Comparison of ENCODE assay signal across 8 cellular contexts in the genomic region with DNA sequence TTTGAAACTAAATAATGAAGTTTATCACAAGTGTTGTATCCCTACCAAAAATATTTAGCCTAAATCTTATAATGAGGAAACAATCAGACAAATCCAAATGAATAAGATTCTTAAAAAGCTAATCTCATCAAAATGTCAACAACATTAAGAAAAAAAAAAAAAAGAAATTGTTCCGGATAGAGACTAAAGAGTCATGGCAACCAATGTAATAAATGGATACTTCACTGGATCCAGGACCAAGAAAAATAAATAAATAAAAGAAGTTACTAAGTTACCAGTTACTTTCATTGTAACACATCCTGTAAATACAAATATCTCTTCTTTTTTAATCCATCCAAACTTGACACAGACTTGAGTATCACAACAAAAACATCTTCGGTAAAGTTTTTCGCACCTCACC. TPM values are rescaled to one million over a fixed set of nuclear protein-coding genes. Genes with fewer than 3 reads are reported as not detected.
A peak's percentile ranks its signal among the peaks of the same experiment; 100 is the strongest.
DNase-seq lines count a peak whose midpoint lies in the region; ATAC-seq and TF ChIP-seq lines count a peak whose summit lies in the region.

No MANE protein-coding gene starts in this region.

- H3K56ac ChIP-seq in IMR-90 (ENCODE audit: extremely low read depth, insufficient read depth, low read length): peak overlapping the region; percentile 95

- peaks cover 10 to 14% of the 10 kb centered on the region in 2 experiments for H3K79me1 ChIP-seq in IMR-90 (ENCODE audit: low read depth in 1 of 2, low read length in 2 of 2)

- ATAC-seq in IMR-90 (ENCODE audit: low read depth) (no peak), HG03354 (IDR thresholded peaks at IDR 0.05; ENCODE audit: poor library complexity, severe bottlenecking, unreplicated experiment) (no peak), HG03439 (IDR thresholded peaks at IDR 0.05; ENCODE audit: unreplicated experiment) (no peak), GM18502 (IDR thresholded peaks at IDR 0.05; ENCODE audit: poor library complexity, unreplicated experiment) (no peak)

- H3K36me3 ChIP-seq in IMR-90 (ENCODE audit: control insufficient read depth, insufficient read depth, low read length) (peaks cover 14% of the 10 kb centered on the region), mucosa of rectum (ENCODE audit: control insufficient read depth in 2 of 2, insufficient read depth in 2 of 2, low read length in 2 of 2) (peaks cover 21 to 26% of the 10 kb centered on the region in 2 donors)

- H3K4me1 ChIP-seq in IMR-90 (ENCODE audit: control insufficient read depth, insufficient read depth, low read length) (no peaks in the 10 kb centered on the region; the same call in 1 of the 2 replicates), mucosa of rectum (ENCODE audit: control insufficient read depth in 2 of 2, insufficient read depth in 2 of 2, low read length in 2 of 2) (peaks cover 0 to 10% of the 10 kb centered on the region in 2 donors)

- TF ChIP-seq POLR2A in IMR-90 (IDR thresholded peaks at IDR 0.05; ENCODE audit: low read depth, low read length): no peak

- no peaks in the 10 kb centered on the region for H3K9me1 ChIP-seq in IMR-90 (ENCODE audit: insufficient read depth, low read length)

- H2BK5ac ChIP-seq in IMR-90 (ENCODE audit: low read depth, low read length, poor library complexity, severe bottlenecking): peak overlapping the region; percentile 69

- peak overlapping the region; percentile 92; the same call in 1 of the 2 replicates for H4K91ac ChIP-seq in IMR-90 (ENCODE audit: insufficient read depth, low read depth, low read length)

- peak overlapping the region; percentile 62 to 99; a peak in 3 of 4 replicates for H4K8ac ChIP-seq in IMR-90 (ENCODE audit: low read depth in 2 of 2, low read length in 2 of 2)

- no peak overlapping the region for H2BK15ac ChIP-seq in IMR-90 (ENCODE audit: low read depth, low read length)

- WGBS in IMR-90 (ENCODE audit: extremely low coverage in 2 of 2, insufficient read length in 1 of 2), 2 experiments: no CpG with 5 or more reads among the region's 3 CpGs

- no TSS peak for BruUV-seq in IMR-90 (replicated peaks; lab: Mats Ljungman, UMichigan)

- peak overlapping the region; percentile 32; the same call in 1 of the 2 replicates for H2BK120ac ChIP-seq in IMR-90 (ENCODE audit: low read depth, low read length)

- POLR2A ChIA-PET in IMR-90 (lab: Charles Lee; ENCODE audit: unreplicated experiment): no interaction called here

- dilution Hi-C loops in IMR-90 (cut with HindIII; ENCODE audit: low sequenced_read_pairs, unreplicated experiment): no loop called here

- no peak overlapping the region for H3K18ac ChIP-seq in IMR-90 (ENCODE audit: low read depth, low read length)

- H3K4me2 ChIP-seq in IMR-90 (ENCODE audit: low read depth, low read length): peak overlapping the region; percentile 63

- in situ Hi-C loops in IMR-90 (cut with MboI; ENCODE audit: low sequenced_read_pairs): no loop called here

- peak overlapping the region; percentile 98; the same call in 1 of the 2 replicates for H3K23ac ChIP-seq in IMR-90 (ENCODE audit: low read depth, low read length)

- peak overlapping the region; percentile 95 for H3K9ac ChIP-seq in IMR-90 (ENCODE audit: low read depth, low read length)
- peak overlapping the region; percentile 79 to 93 for H3K9ac ChIP-seq in mucosa of rectum (ENCODE audit: low read depth in 1 of 2, low read length in 2 of 2)

- intact Hi-C loops in IMR-90 (cut with micrococcal nuclease): loop anchor here (1.0 kb wide), 1 partner anchor 109 kb away; no protein-coding TSS in a partner anchor

- H3K9me3 ChIP-seq in IMR-90 (ENCODE audit: control insufficient read depth, insufficient read depth, low read length) (no peaks in the 10 kb centered on the region), mucosa of rectum (ENCODE audit: control insufficient read depth in 2 of 2, low read length in 2 of 2) (no peaks in the 10 kb centered on the region)

- peak overlapping the region; percentile 75; the same call in 1 of the 2 replicates for H3K27ac ChIP-seq in IMR-90 (ENCODE audit: insufficient read depth, low read length)
- H3K27ac ChIP-seq in caudate nucleus (ENCODE audit: low read depth, low read length): peak overlapping the region; percentile 92
- peak overlapping the region; percentile 84 to 93 for H3K27ac ChIP-seq in mucosa of rectum (ENCODE audit: low read depth in 2 of 2, low read length in 2 of 2)

- H3K14ac ChIP-seq in IMR-90 (replicated peaks; ENCODE audit: low read depth, low read length): peak overlapping the region; percentile 96; the same call in 1 of the 2 replicates

- H3K27me3 ChIP-seq in IMR-90 (ENCODE audit: control insufficient read depth, insufficient read depth, low read length): no peaks in the 10 kb centered on the region
- H3K27me3 ChIP-seq in mucosa of rectum (ENCODE audit: control insufficient read depth in 2 of 2, insufficient read depth in 2 of 2, low read length in 2 of 2): no peaks in the 10 kb centered on the region

- H3K4me3 ChIP-seq in AG09309 (ENCODE audit: control insufficient read depth, low read depth, low read length) (peak overlapping the region; percentile 92), IMR-90 (ENCODE audit: insufficient read depth, low read depth, low read length) (peak overlapping the region; percentile 85), mucosa of rectum (ENCODE audit: low read length in 2 of 2) (peak overlapping the region; percentile 90 to 92)

- peak overlapping the region; percentile 97 for H2AFZ ChIP-seq in IMR-90 (replicated peaks; ENCODE audit: low read length, poor library complexity)

- H2BK20ac ChIP-seq in IMR-90 (ENCODE audit: low read depth, low read length): no peak overlapping the region

- CTCF ChIA-PET in IMR-90 (lab: Yijun Ruan, JAX): no interaction called here

- H2AK5ac ChIP-seq in IMR-90 (ENCODE audit: low read depth, low read length): peak overlapping the region; percentile 37; the same call in 1 of the 2 replicates

- no peaks in the 10 kb centered on the region for H4K20me1 ChIP-seq in IMR-90 (ENCODE audit: insufficient read depth, low read length)

- no peak for DNase-seq in AG09309 (ENCODE audit: low read depth)
- no peak for DNase-seq in IMR-90
- DNase-seq in caudate nucleus (lab: John Stamatoyannopoulos, UW): no peak
- no peak for DNase-seq in occipital lobe (lab: John Stamatoyannopoulos, UW)

- H3K4ac ChIP-seq in IMR-90 (ENCODE audit: low read depth, low read length): peak overlapping the region; percentile 95; the same call in 1 of the 2 replicates

- no peak overlapping the region for H2AK9ac ChIP-seq in IMR-90 (replicated peaks; ENCODE audit: low read depth, low read length, poor library complexity)

- no peak for TF ChIP-seq CTCF in AG09309 (IDR thresholded peaks at IDR 0.05; ENCODE audit: control insufficient read depth, insufficient read depth, low read depth, low read length, missing control alignments)
- no peak for TF ChIP-seq CTCF in IMR-90 (conservative IDR thresholded peaks at IDR 0.05; ENCODE audit: low read depth, low read length)

- TF ChIP-seq RAD21 in IMR-90 (IDR thresholded peaks at IDR 0.05; ENCODE audit: low read length): no peak

- no peak overlapping the region; the same call in 1 of the 2 replicates for H4K5ac ChIP-seq in IMR-90 (ENCODE audit: low read depth, low read length)

TF ChIP-seq in IMR-90, 13 proteins besides CTCF, POLR2A, EP300 and RAD21 (continues in another document):
- TF ChIP-seq, protein P1, sequence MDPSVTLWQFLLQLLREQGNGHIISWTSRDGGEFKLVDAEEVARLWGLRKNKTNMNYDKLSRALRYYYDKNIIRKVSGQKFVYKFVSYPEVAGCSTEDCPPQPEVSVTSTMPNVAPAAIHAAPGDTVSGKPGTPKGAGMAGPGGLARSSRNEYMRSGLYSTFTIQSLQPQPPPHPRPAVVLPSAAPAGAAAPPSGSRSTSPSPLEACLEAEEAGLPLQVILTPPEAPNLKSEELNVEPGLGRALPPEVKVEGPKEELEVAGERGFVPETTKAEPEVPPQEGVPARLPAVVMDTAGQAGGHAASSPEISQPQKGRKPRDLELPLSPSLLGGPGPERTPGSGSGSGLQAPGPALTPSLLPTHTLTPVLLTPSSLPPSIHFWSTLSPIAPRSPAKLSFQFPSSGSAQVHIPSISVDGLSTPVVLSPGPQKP (IDR thresholded peaks at IDR 0.05; ENCODE audit: borderline replicate concordance, low read depth, low read length): no peak
- TF ChIP-seq, protein P2, sequence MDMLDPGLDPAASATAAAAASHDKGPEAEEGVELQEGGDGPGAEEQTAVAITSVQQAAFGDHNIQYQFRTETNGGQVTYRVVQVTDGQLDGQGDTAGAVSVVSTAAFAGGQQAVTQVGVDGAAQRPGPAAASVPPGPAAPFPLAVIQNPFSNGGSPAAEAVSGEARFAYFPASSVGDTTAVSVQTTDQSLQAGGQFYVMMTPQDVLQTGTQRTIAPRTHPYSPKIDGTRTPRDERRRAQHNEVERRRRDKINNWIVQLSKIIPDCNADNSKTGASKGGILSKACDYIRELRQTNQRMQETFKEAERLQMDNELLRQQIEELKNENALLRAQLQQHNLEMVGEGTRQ (IDR thresholded peaks at IDR 0.05; ENCODE audit: low read depth, low read length): no peak
- TF ChIP-seq MAFK (IDR thresholded peaks at IDR 0.05; ENCODE audit: low read depth, low read length) (no peak), NFE2L2 (IDR thresholded peaks at IDR 0.05; ENCODE audit: low read depth, low read length) (no peak), MAZ (IDR thresholded peaks at IDR 0.05; ENCODE audit: borderline replicate concordance, low read depth, low read length) (no peak), BHLHE40 (IDR thresholded peaks at IDR 0.05; ENCODE audit: low read depth, low read length) (no peak), CEBPB (IDR thresholded peaks at IDR 0.05; ENCODE audit: low read depth, low read length) (no peak), MXI1 (IDR thresholded peaks at IDR 0.05; ENCODE audit: borderline replicate concordance, low read depth, low read length) (no peak)

RNA-seq across cellular contexts. Expression of a gene that starts 0.6 kb away (rescaled TPM):
- 41.4 and 47.2 TPM in 2 replicates for total RNA-seq in IMR-90 (2012; rRNA removed)
- 43.3 and 43.7 TPM in 2 replicates for polyA plus RNA-seq in IMR-90 (2012; rRNA removed)
- 6.6 and 12.2 TPM in 2 replicates for polyA plus RNA-seq in IMR-90 (2012; cell fraction: cytosol; rRNA removed)
- 1.0 and 16.5 TPM in 2 replicates for polyA plus RNA-seq in IMR-90 (2012; cell fraction: nucleus; rRNA removed; ENCODE audit: low replicate concordance)
- 29.5 TPM for total RNA-seq in occipital lobe

RNA-seq across cellular contexts. Expression of a gene that starts 0.8 kb away (rescaled TPM):
- total RNA-seq in IMR-90 (2012; rRNA removed) (17.2 and 40.0 TPM in 2 replicates), occipital lobe (135 TPM)
- 22.6 and 29.3 TPM in 2 replicates for polyA plus RNA-seq in IMR-90 (2012; rRNA removed)
- polyA plus RNA-seq in IMR-90 (2012; cell fraction: cytosol; rRNA removed): 5.9 and 9.1 TPM in 2 replicates
- polyA plus RNA-seq in IMR-90 (2012; cell fraction: nucleus; rRNA removed; ENCODE audit: low replicate concordance): 2.1 and 18.2 TPM in 2 replicates

RNA-seq across cellular contexts. Expression of a gene that starts 41.1 kb away (rescaled TPM):
- total RNA-seq in IMR-90 (2012; rRNA removed) (70.1 and 115 TPM in 2 replicates), occipital lobe (25.0 TPM)
- polyA plus RNA-seq in IMR-90 (2012; rRNA removed): 40.3 and 48.3 TPM in 2 replicates
- polyA plus RNA-seq in IMR-90 (2012; cell fraction: cytosol; rRNA removed): 35.7 and 55.9 TPM in 2 replicates
- polyA plus RNA-seq in IMR-90 (2012; cell fraction: nucleus; rRNA removed; ENCODE audit: low replicate concordance): 24.2 and 53.3 TPM in 2 replicates

RNA-seq across cellular contexts. Expression of a gene that starts 49.0 kb away (rescaled TPM):
- total RNA-seq in IMR-90 (2012; rRNA removed) (16.1 and 18.1 TPM in 2 replicates), occipital lobe (13.3 TPM)
- 8.4 and 9.2 TPM in 2 replicates for polyA plus RNA-seq in IMR-90 (2012; rRNA removed)
- 2.4 and 4.5 TPM in 2 replicates for polyA plus RNA-seq in IMR-90 (2012; cell fraction: cytosol; rRNA removed)
- polyA plus RNA-seq in IMR-90 (2012; cell fraction: nucleus; rRNA removed; ENCODE audit: low replicate concordance): 1.5 and 6.2 TPM in 2 replicates
